13 cellular contexts compared by ENCODE assay signal in the genomic region with DNA sequence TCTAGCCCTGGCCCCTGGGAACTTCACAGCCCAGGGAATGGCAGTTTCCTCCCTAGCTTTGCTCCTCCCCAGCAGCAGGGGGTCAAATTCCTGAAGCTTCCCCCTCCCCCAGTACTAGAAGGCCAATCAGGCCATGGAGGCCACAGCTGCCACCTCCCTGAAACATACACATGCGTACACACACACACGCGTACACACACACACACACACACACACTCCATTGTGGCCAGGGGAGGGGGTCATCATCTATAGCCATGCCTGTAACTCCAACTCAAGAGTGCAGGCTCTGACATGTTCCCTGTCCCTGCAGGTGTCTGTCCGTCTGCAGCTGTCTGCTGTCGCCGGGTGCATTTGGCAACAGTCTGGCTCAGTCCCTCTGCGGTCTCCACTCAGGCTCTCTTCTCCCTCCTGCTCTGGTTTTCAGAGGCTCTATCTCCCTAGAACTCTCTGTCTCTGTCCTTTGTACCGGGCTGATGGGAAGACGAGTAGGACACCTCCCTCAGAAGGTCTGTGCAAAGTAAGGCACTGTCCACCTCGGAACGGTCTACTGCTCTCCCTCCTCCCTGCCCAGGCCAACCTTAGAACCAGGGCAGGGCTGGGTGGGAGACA. TPM values are rescaled to one million over a fixed set of nuclear protein-coding genes. Genes with fewer than 3 reads are reported as not detected.
DNase-seq lines count a peak whose midpoint lies in the region; ATAC-seq, FAIRE-seq and TF ChIP-seq lines count a peak whose summit lies in the region.
"Had no signal": no experiment of that assay in that cellular context is flagged by ENCODE, and none has a peak within 500 bp of the region (broad histone marks: within the 10 kb centered on the region; RNA-seq: fewer than 3 reads in every experiment).

No MANE protein-coding gene starts in this region.

- H3K36me3 ChIP-seq in colonic mucosa (no peaks in the 10 kb centered on the region), kidney (ENCODE audit: control insufficient read depth in 1 of 2, insufficient read depth in 2 of 2, low read length in 2 of 2) (no peaks in the 10 kb centered on the region)
- H3K36me3 ChIP-seq: stomach had no signal

- peak; percentile 56 for DNase-seq in activated CD4-positive, alpha-beta T cell treated with anti-CD3 and anti-CD28 coated beads, Interleukin-2, amount 10 ng/mL, durations not matched to agents 24 days and 14 days
- DNase-seq in activated CD4-positive, alpha-beta T cell treated with anti-CD3 and anti-CD28 coated beads, Interleukin-2, amount 50 U/mL, for 4 hours = no peak
- DNase-seq in NCI-H345 treated with DMSO at 0.1 percent for 48 hours (lab: John Stamatoyannopoulos, UW; ENCODE audit: unreplicated experiment) = peak; percentile 63
- DNase-seq in colonic mucosa = peak; percentile 21
- peak; percentile 69 for DNase-seq in retina
- no peak for DNase-seq in activated CD8-positive, alpha-beta memory T cell treated with anti-CD3 and anti-CD28 coated beads, Interleukin-2, amount 10 ng/mL, durations not matched to agents 7 days and 5 days
- no peak for DNase-seq in kidney
- DNase-seq: GOT3, stomach had no signal

- H3K36me3 Mint-ChIP-seq in activated CD4-positive, alpha-beta T cell treated with anti-CD3 and anti-CD28 coated beads, Interleukin-2, amount 10 ng/mL, durations not matched to agents 24 days and 14 days (ENCODE audit: low read depth) = no peaks in the 10 kb centered on the region
- H3K36me3 Mint-ChIP-seq in activated CD8-positive, alpha-beta memory T cell treated with anti-CD3 and anti-CD28 coated beads, Interleukin-2, amount 10 ng/mL, durations not matched to agents 7 days and 5 days = no peaks in the 10 kb centered on the region

- H3K27ac ChIP-seq in colonic mucosa = no peak overlapping the region
- no peak overlapping the region for H3K27ac ChIP-seq in kidney (ENCODE audit: low read depth in 2 of 2, low read length in 2 of 2)
- H3K27ac ChIP-seq: stomach had no signal

- no peaks in the 10 kb centered on the region for H3K9me3 ChIP-seq in colonic mucosa
- H3K9me3 ChIP-seq in kidney (ENCODE audit: control insufficient read depth in 1 of 2, low read length in 2 of 2) = no peaks in the 10 kb centered on the region
- H3K9me3 ChIP-seq: stomach had no signal

- H3K27ac Mint-ChIP-seq in activated CD4-positive, alpha-beta T cell treated with anti-CD3 and anti-CD28 coated beads, Interleukin-2, amount 10 ng/mL, durations not matched to agents 24 days and 14 days = no peak overlapping the region
- no peak overlapping the region for H3K27ac Mint-ChIP-seq in activated CD8-positive, alpha-beta memory T cell treated with anti-CD3 and anti-CD28 coated beads, Interleukin-2, amount 10 ng/mL, durations not matched to agents 7 days and 5 days

- FAIRE-seq in kidney (lab: Jason Lieb, UNC) = no peak
- FAIRE-seq: GM18507, keratinocyte had no signal

- peak overlapping the region; percentile 91 for H3K4me3 Mint-ChIP-seq in activated CD4-positive, alpha-beta T cell treated with anti-CD3 and anti-CD28 coated beads, Interleukin-2, amount 10 ng/mL, durations not matched to agents 24 days and 14 days
- H3K4me3 Mint-ChIP-seq in activated CD8-positive, alpha-beta memory T cell treated with anti-CD3 and anti-CD28 coated beads, Interleukin-2, amount 10 ng/mL, durations not matched to agents 7 days and 5 days = no peak overlapping the region

- peaks cover 22% of the 10 kb centered on the region for H3K4me1 Mint-ChIP-seq in activated CD4-positive, alpha-beta T cell treated with anti-CD3 and anti-CD28 coated beads, Interleukin-2, amount 10 ng/mL, durations not matched to agents 24 days and 14 days
- peaks cover 18% of the 10 kb centered on the region for H3K4me1 Mint-ChIP-seq in activated CD8-positive, alpha-beta memory T cell treated with anti-CD3 and anti-CD28 coated beads, Interleukin-2, amount 10 ng/mL, durations not matched to agents 7 days and 5 days

- no peak overlapping the region for H3K4me3 ChIP-seq in colonic mucosa
- H3K4me3 ChIP-seq in kidney (ENCODE audit: low read length in 2 of 2) = no peak overlapping the region

- ATAC-seq in HG03432 (IDR thresholded peaks at IDR 0.05; ENCODE audit: unreplicated experiment) = no peak
- ATAC-seq in activated CD8-positive, alpha-beta memory T cell treated with anti-CD3 and anti-CD28 coated beads, Interleukin-2, amount 10 ng/mL, durations not matched to agents 7 days and 5 days = no peak

- CTCF ChIA-PET in activated CD8-positive, alpha-beta memory T cell treated with anti-CD3 and anti-CD28 coated beads, Interleukin-2, amount 10 ng/mL, durations not matched to agents 7 days and 5 days (lab: Charles Lee) = interaction anchor here (1.1 kb wide), 1 partner anchor 12 kb away, joined by 4 read pairs; no protein-coding TSS in a partner anchor

- H3K27me3 ChIP-seq in colonic mucosa = peaks cover 6% of the 10 kb centered on the region

- H3K27me3 Mint-ChIP-seq in activated CD4-positive, alpha-beta T cell treated with anti-CD3 and anti-CD28 coated beads, Interleukin-2, amount 10 ng/mL, durations not matched to agents 24 days and 14 days = peaks cover 41% of the 10 kb centered on the region
- H3K27me3 Mint-ChIP-seq in activated CD8-positive, alpha-beta memory T cell treated with anti-CD3 and anti-CD28 coated beads, Interleukin-2, amount 10 ng/mL, durations not matched to agents 7 days and 5 days = peaks cover 68% of the 10 kb centered on the region

- H3K9ac ChIP-seq in colonic mucosa (ENCODE audit: low read depth in 2 of 2, low read length in 2 of 2) (no peak overlapping the region), kidney (ENCODE audit: low read length in 2 of 2) (no peak overlapping the region)

- no peaks in the 10 kb centered on the region for H3K9me3 Mint-ChIP-seq in activated CD4-positive, alpha-beta T cell treated with anti-CD3 and anti-CD28 coated beads, Interleukin-2, amount 10 ng/mL, durations not matched to agents 24 days and 14 days
- no peaks in the 10 kb centered on the region for H3K9me3 Mint-ChIP-seq in activated CD8-positive, alpha-beta memory T cell treated with anti-CD3 and anti-CD28 coated beads, Interleukin-2, amount 10 ng/mL, durations not matched to agents 7 days and 5 days (ENCODE audit: low read depth)

- no peaks in the 10 kb centered on the region for H3K4me1 ChIP-seq in colonic mucosa
- peaks cover 4 to 6% of the 10 kb centered on the region in 2 donors for H3K4me1 ChIP-seq in kidney (ENCODE audit: control insufficient read depth in 1 of 2, insufficient read depth in 1 of 2, low read depth in 1 of 2, low read length in 2 of 2)

- intact Hi-C loops in activated CD4-positive, alpha-beta T cell treated with anti-CD3 and anti-CD28 coated beads, Interleukin-2, amount 10 ng/mL, durations not matched to agents 24 days and 14 days (cut with micrococcal nuclease) = no loop called here
- intact Hi-C loops in colonic mucosa (cut with DNase I) (loop anchor here (5.0 kb wide), 1 partner anchor 258 kb away; no protein-coding TSS in a partner anchor), kidney (cut with DNase I) (no loop called here)

- TF ChIP-seq CTCF in colonic mucosa (IDR thresholded peaks at IDR 0.05) = no peak
- no peak for TF ChIP-seq CTCF in kidney (IDR thresholded peaks at IDR 0.05; ENCODE audit: borderline replicate concordance, extremely low read depth, insufficient read depth)

RNA-seq across cellular contexts. Expression of gene LRFN2, which starts 1.4 kb away (rescaled TPM):
- 0.35 and 0.45 TPM in 2 replicates for total RNA-seq in activated CD4-positive, alpha-beta T cell treated with anti-CD3 and anti-CD28 coated beads, Interleukin-2, amount 10 ng/mL, durations not matched to agents 24 days and 14 days
- total RNA-seq in colonic mucosa (under 1 TPM; 0.21 to 0.22 TPM), kidney (not detected)
- total RNA-seq in activated CD8-positive, alpha-beta memory T cell treated with anti-CD3 and anti-CD28 coated beads, Interleukin-2, amount 10 ng/mL, durations not matched to agents 7 days and 5 days = not detected
- polyA plus RNA-seq in kidney (ENCODE audit: insufficient read depth, low read depth, low replicate concordance) = not detected
- total RNA-seq: skeletal muscle tissue, stomach had no signal
- polyA plus RNA-seq: keratinocyte had no signal

Comparison
In these comparisons a context has a peak if more than half of its experiments do, and no peak if none do; other contexts are left out.
1. DNase-seq: peak in activated CD4-positive, alpha-beta T cell treated with anti-CD3 and anti-CD28 coated beads, Interleukin-2, amount 10 ng/mL, durations not matched to agents 24 days and 14 days (single experiment), NCI-H345 treated with DMSO at 0.1 percent for 48 hours (single experiment), colonic mucosa (single experiment) and retina (single experiment); none in activated CD4-positive, alpha-beta T cell treated with anti-CD3 and anti-CD28 coated beads, Interleukin-2, amount 50 U/mL, for 4 hours (0 of 2), activated CD8-positive, alpha-beta memory T cell treated with anti-CD3 and anti-CD28 coated beads, Interleukin-2, amount 10 ng/mL, durations not matched to agents 7 days and 5 days (single experiment) and kidney (single experiment).